Comparison of ENCODE assay signal across 1 cellular context in the genomic region with DNA sequence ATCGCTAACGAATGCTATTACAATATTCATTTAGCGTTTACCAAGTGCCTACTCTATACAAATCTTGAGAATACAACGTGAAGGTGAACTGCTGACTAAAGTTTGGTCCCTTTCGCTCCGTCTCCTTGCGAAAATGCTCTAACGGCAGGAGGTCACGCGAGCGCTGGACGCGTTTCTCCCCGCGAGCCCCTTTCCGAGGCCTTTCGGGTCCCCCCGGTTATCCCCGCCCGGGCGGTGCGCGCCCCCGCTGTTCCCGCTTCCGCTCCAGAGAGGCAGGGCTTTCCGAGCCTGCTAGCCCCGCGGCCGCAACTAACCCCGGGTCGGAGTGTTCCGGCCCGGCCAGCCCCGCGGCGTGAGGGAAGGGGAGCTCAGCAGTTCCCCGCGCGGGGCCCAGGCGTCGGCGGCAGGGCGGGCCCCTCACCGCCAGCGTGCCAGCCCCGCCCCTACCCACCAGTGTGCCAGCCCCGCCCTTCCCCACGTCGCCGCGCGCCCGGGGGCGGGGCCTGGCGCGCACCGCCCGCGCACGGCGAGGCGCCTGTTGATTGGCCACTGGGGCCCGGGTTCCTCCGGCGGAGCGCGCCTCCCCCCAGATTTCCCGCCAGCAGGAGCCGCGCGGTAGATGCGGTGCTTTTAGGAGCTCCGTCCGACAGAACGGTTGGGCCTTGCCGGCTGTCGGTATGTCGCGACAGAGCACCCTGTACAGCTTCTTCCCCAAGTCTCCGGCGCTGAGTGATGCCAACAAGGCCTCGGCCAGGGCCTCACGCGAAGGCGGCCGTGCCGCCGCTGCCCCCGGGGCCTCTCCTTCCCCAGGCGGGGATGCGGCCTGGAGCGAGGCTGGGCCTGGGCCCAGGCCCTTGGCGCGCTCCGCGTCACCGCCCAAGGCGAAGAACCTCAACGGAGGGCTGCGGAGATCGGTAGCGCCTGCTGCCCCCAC.
TF ChIP-seq lines count a peak whose summit lies in the region.

MSH6 (plus strand) TSS at position 589 of the 934 bp plus-strand sequence; CDS start at position 678, 89 bp downstream.

TF ChIP-seq in HepG2, 621 proteins besides CTCF, POLR2A, EP300 and RAD21 (continued from another document and continues in another):
- TF ChIP-seq KLF13 (CRISPR knock-in tag; IDR thresholded peaks at IDR 0.05): peak; percentile 87; the same call in 1 of the 2 replicates
- no peak; the same call in 1 of the 2 replicates for TF ChIP-seq JDP2 (CRISPR knock-in tag; IDR thresholded peaks at IDR 0.05; ENCODE audit: borderline replicate concordance)
- TF ChIP-seq TERF1 (CRISPR knock-in tag; IDR thresholded peaks at IDR 0.05): no peak
- TF ChIP-seq ARHGAP35 (CRISPR knock-in tag; IDR thresholded peaks at IDR 0.05; ENCODE audit: borderline replicate concordance): no peak; the same call in 1 of the 2 replicates
- 0 out of 2 replicates have a peak, but pooled peaks have one; percentile 19 for TF ChIP-seq ZBTB8A (CRISPR knock-in tag; IDR thresholded peaks at IDR 0.05; ENCODE audit: borderline replicate concordance, low read depth)
- TF ChIP-seq, protein P1, sequence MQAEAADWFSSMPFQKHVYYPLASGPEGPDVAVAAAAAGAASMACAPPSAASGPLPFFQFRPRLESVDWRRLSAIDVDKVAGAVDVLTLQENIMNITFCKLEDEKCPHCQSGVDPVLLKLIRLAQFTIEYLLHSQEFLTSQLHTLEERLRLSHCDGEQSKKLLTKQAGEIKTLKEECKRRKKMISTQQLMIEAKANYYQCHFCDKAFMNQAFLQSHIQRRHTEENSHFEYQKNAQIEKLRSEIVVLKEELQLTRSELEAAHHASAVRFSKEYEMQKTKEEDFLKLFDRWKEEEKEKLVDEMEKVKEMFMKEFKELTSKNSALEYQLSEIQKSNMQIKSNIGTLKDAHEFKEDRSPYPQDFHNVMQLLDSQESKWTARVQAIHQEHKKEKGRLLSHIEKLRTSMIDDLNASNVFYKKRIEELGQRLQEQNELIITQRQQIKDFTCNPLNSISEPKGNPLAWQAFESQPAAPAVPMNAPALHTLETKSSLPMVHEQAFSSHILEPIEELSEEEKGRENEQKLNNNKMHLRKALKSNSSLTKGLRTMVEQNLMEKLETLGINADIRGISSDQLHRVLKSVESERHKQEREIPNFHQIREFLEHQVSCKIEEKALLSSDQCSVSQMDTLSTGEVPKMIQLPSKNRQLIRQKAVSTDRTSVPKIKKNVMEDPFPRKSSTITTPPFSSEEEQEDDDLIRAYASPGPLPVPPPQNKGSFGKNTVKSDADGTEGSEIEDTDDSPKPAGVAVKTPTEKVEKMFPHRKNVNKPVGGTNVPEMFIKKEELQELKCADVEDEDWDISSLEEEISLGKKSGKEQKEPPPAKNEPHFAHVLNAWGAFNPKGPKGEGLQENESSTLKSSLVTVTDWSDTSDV (CRISPR knock-in tag; IDR thresholded peaks at IDR 0.05): peak; percentile 64; the same call in 1 of the 2 replicates
- TF ChIP-seq ZSCAN21 (CRISPR knock-in tag; IDR thresholded peaks at IDR 0.05; ENCODE audit: borderline replicate concordance): peak; percentile 83; the same call in 1 of the 2 replicates
- TF ChIP-seq ZSCAN30 (CRISPR knock-in tag; IDR thresholded peaks at IDR 0.05): no peak; the same call in 1 of the 2 replicates
- no peak for TF ChIP-seq RBM22 (optimal IDR thresholded peaks at IDR 0.05; ENCODE audit: low read length)
- 0 out of 2 replicates have a peak, but pooled peaks have one; percentile 73 for TF ChIP-seq ZBTB4 (CRISPR knock-in tag; IDR thresholded peaks at IDR 0.05; ENCODE audit: borderline replicate concordance)
- no peak for TF ChIP-seq ZNF660 (CRISPR knock-in tag; IDR thresholded peaks at IDR 0.05; ENCODE audit: borderline replicate concordance, low read depth)
- TF ChIP-seq ZNF772 (CRISPR knock-in tag; IDR thresholded peaks at IDR 0.05): peak; percentile 58; the same call in 1 of the 2 replicates
- TF ChIP-seq SIN3A (IDR thresholded peaks at IDR 0.05; ENCODE audit: borderline replicate concordance, low read depth, low read length): peak; percentile 64; the same call in 1 of the 2 replicates
- TF ChIP-seq ELF4 (CRISPR knock-in tag; IDR thresholded peaks at IDR 0.05; ENCODE audit: borderline replicate concordance): peak; percentile 84; the same call in 1 of the 2 replicates
- no peak for TF ChIP-seq EZH2 (conservative IDR thresholded peaks at IDR 0.05; ENCODE audit: low read depth, low read length)
- no peak for TF ChIP-seq ZNF782 (CRISPR knock-in tag; IDR thresholded peaks at IDR 0.05; ENCODE audit: borderline replicate concordance)
- peak; percentile 58; the same call in 1 of the 2 replicates for TF ChIP-seq HOXA5 (CRISPR knock-in tag; IDR thresholded peaks at IDR 0.05)
- TF ChIP-seq ZFP82 (CRISPR knock-in tag; IDR thresholded peaks at IDR 0.05; ENCODE audit: borderline replicate concordance): peak; percentile 99
- no peak for TF ChIP-seq MLX (CRISPR knock-in tag; IDR thresholded peaks at IDR 0.05)
- no peak for TF ChIP-seq RFX3 (CRISPR knock-in tag; IDR thresholded peaks at IDR 0.05)
- no peak for TF ChIP-seq PCBP2 (optimal IDR thresholded peaks at IDR 0.05; ENCODE audit: low read depth, low read length, poor library complexity, severe bottlenecking)
- TF ChIP-seq, protein P2, sequence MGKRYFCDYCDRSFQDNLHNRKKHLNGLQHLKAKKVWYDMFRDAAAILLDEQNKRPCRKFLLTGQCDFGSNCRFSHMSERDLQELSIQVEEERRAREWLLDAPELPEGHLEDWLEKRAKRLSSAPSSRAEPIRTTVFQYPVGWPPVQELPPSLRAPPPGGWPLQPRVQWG (CRISPR knock-in tag; IDR thresholded peaks at IDR 0.05; ENCODE audit: borderline replicate concordance, low read depth): 0 out of 2 replicates have a peak, but pooled peaks have one; percentile 40
- TF ChIP-seq SSRP1 (CRISPR knock-in tag; IDR thresholded peaks at IDR 0.05): no peak
- TF ChIP-seq ZNF780A (CRISPR knock-in tag; IDR thresholded peaks at IDR 0.05): peak; percentile 80
- TF ChIP-seq ZNF337 (CRISPR knock-in tag; IDR thresholded peaks at IDR 0.05; ENCODE audit: borderline replicate concordance, low read depth): peak; percentile 57; the same call in 1 of the 2 replicates
- 0 out of 2 replicates have a peak, but pooled peaks have one; percentile 39 for TF ChIP-seq ETV5 (CRISPR knock-in tag; IDR thresholded peaks at IDR 0.05; ENCODE audit: borderline replicate concordance)
- TF ChIP-seq MEF2D (CRISPR knock-in tag; IDR thresholded peaks at IDR 0.05): no peak; the same call in none of the 2 replicates
- TF ChIP-seq HOXD1 (CRISPR knock-in tag; IDR thresholded peaks at IDR 0.05): peak; percentile 19
- peak; percentile 86 for TF ChIP-seq KLF6 (CRISPR knock-in tag; IDR thresholded peaks at IDR 0.05)
- TF ChIP-seq RAD51 (IDR thresholded peaks at IDR 0.05; ENCODE audit: borderline replicate concordance): no peak
- TF ChIP-seq ZNF263 (CRISPR knock-in tag; IDR thresholded peaks at IDR 0.05): peak; percentile 64; the same call in 1 of the 2 replicates
- TF ChIP-seq ISL2 (CRISPR knock-in tag; IDR thresholded peaks at IDR 0.05): peak; percentile 32
- TF ChIP-seq THYN1 (CRISPR knock-in tag; IDR thresholded peaks at IDR 0.05; ENCODE audit: borderline replicate concordance, low read depth): 0 out of 2 replicates have a peak, but pooled peaks have one; percentile 64
- TF ChIP-seq HOXA9 (CRISPR knock-in tag; IDR thresholded peaks at IDR 0.05; ENCODE audit: borderline replicate concordance): peak; percentile 87
- TF ChIP-seq HES4 (CRISPR knock-in tag; IDR thresholded peaks at IDR 0.05; ENCODE audit: borderline replicate concordance): peak; percentile 97
- TF ChIP-seq, protein P3, sequence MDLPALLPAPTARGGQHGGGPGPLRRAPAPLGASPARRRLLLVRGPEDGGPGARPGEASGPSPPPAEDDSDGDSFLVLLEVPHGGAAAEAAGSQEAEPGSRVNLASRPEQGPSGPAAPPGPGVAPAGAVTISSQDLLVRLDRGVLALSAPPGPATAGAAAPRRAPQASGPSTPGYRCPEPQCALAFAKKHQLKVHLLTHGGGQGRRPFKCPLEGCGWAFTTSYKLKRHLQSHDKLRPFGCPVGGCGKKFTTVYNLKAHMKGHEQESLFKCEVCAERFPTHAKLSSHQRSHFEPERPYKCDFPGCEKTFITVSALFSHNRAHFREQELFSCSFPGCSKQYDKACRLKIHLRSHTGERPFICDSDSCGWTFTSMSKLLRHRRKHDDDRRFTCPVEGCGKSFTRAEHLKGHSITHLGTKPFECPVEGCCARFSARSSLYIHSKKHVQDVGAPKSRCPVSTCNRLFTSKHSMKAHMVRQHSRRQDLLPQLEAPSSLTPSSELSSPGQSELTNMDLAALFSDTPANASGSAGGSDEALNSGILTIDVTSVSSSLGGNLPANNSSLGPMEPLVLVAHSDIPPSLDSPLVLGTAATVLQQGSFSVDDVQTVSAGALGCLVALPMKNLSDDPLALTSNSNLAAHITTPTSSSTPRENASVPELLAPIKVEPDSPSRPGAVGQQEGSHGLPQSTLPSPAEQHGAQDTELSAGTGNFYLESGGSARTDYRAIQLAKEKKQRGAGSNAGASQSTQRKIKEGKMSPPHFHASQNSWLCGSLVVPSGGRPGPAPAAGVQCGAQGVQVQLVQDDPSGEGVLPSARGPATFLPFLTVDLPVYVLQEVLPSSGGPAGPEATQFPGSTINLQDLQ (CRISPR knock-in tag; IDR thresholded peaks at IDR 0.05): peak; percentile 78
- TF ChIP-seq SIX4 (CRISPR knock-in tag; IDR thresholded peaks at IDR 0.05): no peak; the same call in 1 of the 2 replicates
- peak; percentile 27; the same call in 1 of the 2 replicates for TF ChIP-seq ZNF292 (CRISPR knock-in tag; IDR thresholded peaks at IDR 0.05; ENCODE audit: borderline replicate concordance, low read depth)
- TF ChIP-seq MAZ (IDR thresholded peaks at IDR 0.05; ENCODE audit: borderline replicate concordance, low read depth, low read length): peak; percentile 78; the same call in 1 of the 2 replicates
- peak; percentile 98 for TF ChIP-seq MAZ (CRISPR knock-in tag; IDR thresholded peaks at IDR 0.05; ENCODE audit: low read depth)
- TF ChIP-seq NR2F2 (IDR thresholded peaks at IDR 0.05; ENCODE audit: borderline replicate concordance, low read depth): no peak
- TF ChIP-seq, protein P4, sequence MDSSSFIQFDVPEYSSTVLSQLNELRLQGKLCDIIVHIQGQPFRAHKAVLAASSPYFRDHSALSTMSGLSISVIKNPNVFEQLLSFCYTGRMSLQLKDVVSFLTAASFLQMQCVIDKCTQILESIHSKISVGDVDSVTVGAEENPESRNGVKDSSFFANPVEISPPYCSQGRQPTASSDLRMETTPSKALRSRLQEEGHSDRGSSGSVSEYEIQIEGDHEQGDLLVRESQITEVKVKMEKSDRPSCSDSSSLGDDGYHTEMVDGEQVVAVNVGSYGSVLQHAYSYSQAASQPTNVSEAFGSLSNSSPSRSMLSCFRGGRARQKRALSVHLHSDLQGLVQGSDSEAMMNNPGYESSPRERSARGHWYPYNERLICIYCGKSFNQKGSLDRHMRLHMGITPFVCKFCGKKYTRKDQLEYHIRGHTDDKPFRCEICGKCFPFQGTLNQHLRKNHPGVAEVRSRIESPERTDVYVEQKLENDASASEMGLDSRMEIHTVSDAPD (CRISPR knock-in tag; IDR thresholded peaks at IDR 0.05): peak; percentile 78; the same call in 1 of the 2 replicates
